Comparison of ENCODE assay signal across 1 cellular context in the genomic region with DNA sequence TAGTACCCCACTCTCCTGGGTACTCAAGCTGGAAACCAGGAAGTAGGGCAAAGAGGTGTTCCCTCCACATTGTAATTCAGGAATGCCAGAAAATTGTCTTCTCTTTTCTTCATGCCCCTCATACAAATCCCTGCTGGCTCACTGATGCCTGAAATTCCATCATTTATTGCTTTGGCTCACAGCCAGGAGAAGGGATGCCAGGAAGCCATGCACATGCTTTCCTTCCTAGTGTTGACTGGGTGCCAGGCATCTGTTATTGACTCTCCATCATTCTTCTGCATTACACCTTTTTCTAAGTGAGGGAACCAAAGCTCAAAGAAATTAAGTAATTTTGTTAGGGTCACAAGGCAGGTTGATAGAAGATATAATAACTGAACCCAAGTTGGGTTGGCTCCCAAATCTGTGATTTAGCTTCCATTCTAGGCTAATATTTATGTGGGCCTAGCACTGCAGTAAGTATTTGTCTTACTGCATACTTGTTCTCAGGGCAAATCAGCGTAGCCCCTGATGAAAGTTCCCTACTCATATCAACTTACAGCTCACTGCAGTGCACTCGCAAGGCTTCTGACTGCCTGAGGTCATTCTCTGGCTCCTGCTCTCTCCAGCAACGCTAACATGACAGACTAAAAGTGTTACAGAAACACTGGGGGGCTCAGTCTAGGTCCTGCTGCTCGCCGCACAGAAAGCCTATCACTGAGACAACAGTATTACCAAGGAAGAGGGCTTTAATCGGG.
TF ChIP-seq lines count a peak whose summit lies in the region.

No MANE protein-coding gene starts in this region.

TF ChIP-seq in WTC11, 78 proteins besides CTCF, POLR2A, EP300 and RAD21 (continued from another document):
- TF ChIP-seq ARID4B (CRISPR knock-in tag; IDR thresholded peaks at IDR 0.05; ENCODE audit: borderline replicate concordance) (no peak), ESRRA (CRISPR knock-in tag; IDR thresholded peaks at IDR 0.05; ENCODE audit: borderline replicate concordance) (no peak), E2F4 (CRISPR knock-in tag; IDR thresholded peaks at IDR 0.05; ENCODE audit: borderline replicate concordance, low read depth) (no peak), USF2 (CRISPR knock-in tag; IDR thresholded peaks at IDR 0.05) (no peak)
- TF ChIP-seq, protein P1, sequence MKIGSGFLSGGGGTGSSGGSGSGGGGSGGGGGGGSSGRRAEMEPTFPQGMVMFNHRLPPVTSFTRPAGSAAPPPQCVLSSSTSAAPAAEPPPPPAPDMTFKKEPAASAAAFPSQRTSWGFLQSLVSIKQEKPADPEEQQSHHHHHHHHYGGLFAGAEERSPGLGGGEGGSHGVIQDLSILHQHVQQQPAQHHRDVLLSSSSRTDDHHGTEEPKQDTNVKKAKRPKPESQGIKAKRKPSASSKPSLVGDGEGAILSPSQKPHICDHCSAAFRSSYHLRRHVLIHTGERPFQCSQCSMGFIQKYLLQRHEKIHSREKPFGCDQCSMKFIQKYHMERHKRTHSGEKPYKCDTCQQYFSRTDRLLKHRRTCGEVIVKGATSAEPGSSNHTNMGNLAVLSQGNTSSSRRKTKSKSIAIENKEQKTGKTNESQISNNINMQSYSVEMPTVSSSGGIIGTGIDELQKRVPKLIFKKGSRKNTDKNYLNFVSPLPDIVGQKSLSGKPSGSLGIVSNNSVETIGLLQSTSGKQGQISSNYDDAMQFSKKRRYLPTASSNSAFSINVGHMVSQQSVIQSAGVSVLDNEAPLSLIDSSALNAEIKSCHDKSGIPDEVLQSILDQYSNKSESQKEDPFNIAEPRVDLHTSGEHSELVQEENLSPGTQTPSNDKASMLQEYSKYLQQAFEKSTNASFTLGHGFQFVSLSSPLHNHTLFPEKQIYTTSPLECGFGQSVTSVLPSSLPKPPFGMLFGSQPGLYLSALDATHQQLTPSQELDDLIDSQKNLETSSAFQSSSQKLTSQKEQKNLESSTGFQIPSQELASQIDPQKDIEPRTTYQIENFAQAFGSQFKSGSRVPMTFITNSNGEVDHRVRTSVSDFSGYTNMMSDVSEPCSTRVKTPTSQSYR (CRISPR knock-in tag; IDR thresholded peaks at IDR 0.05), result no peak
- TF ChIP-seq, protein P2, sequence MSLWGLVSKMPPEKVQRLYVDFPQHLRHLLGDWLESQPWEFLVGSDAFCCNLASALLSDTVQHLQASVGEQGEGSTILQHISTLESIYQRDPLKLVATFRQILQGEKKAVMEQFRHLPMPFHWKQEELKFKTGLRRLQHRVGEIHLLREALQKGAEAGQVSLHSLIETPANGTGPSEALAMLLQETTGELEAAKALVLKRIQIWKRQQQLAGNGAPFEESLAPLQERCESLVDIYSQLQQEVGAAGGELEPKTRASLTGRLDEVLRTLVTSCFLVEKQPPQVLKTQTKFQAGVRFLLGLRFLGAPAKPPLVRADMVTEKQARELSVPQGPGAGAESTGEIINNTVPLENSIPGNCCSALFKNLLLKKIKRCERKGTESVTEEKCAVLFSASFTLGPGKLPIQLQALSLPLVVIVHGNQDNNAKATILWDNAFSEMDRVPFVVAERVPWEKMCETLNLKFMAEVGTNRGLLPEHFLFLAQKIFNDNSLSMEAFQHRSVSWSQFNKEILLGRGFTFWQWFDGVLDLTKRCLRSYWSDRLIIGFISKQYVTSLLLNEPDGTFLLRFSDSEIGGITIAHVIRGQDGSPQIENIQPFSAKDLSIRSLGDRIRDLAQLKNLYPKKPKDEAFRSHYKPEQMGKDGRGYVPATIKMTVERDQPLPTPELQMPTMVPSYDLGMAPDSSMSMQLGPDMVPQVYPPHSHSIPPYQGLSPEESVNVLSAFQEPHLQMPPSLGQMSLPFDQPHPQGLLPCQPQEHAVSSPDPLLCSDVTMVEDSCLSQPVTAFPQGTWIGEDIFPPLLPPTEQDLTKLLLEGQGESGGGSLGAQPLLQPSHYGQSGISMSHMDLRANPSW (CRISPR knock-in tag; conservative IDR thresholded peaks at IDR 0.05; ENCODE audit: low read depth), result no peak
